Comparison of ENCODE assay signal across 1 cellular context in genomic region chr16:66905633-66906539, GRCh38.
TF ChIP-seq lines count a peak whose summit lies in the region.

No MANE protein-coding gene starts in this region.

TF ChIP-seq in HEK293, 187 proteins besides CTCF, POLR2A, EP300 and RAD21 (continued from another document and continues in another):
- TF ChIP-seq PRDM2 (tag by site-specific recombination; IDR thresholded peaks at IDR 0.05; ENCODE audit: borderline replicate concordance) (no peak), KLF7 (tag by site-specific recombination; IDR thresholded peaks at IDR 0.05; ENCODE audit: borderline replicate concordance) (no peak), ZNF529 (tag by site-specific recombination; IDR thresholded peaks at IDR 0.05; ENCODE audit: insufficient replicate concordance) (no peak), ZFP69B (tag by site-specific recombination; IDR thresholded peaks at IDR 0.05) (no peak), ELK4 (IDR thresholded peaks at IDR 0.05; ENCODE audit: borderline replicate concordance, low read depth, low read length) (no peak), GLI4 (tag by site-specific recombination; IDR thresholded peaks at IDR 0.05) (no peak), ZNF654 (tag by site-specific recombination; IDR thresholded peaks at IDR 0.05; ENCODE audit: low read depth) (no peak), ZNF704 (tag by site-specific recombination; IDR thresholded peaks at IDR 0.05) (no peak), ZFP37 (tag by site-specific recombination; IDR thresholded peaks at IDR 0.05) (no peak), TRIM28 (IDR thresholded peaks at IDR 0.05; ENCODE audit: borderline replicate concordance, low read length) (peak; percentile 40; the same call in 1 of the 2 replicates), KLF17 (tag by site-specific recombination; IDR thresholded peaks at IDR 0.05) (no peak), ZNF10 (tag by site-specific recombination; IDR thresholded peaks at IDR 0.05) (peak; percentile 78; the same call in 1 of the 2 replicates), ZBTB17 (tag by site-specific recombination; IDR thresholded peaks at IDR 0.05) (peak; percentile 48), ZNF18 (tag by site-specific recombination; IDR thresholded peaks at IDR 0.05) (no peak), ZNF791 (tag by site-specific recombination; IDR thresholded peaks at IDR 0.05) (no peak), ZNF76 (tag by site-specific recombination; IDR thresholded peaks at IDR 0.05; ENCODE audit: borderline replicate concordance, low read depth) (peak; percentile 30; the same call in 1 of the 2 replicates), ZNF2 (tag by site-specific recombination; IDR thresholded peaks at IDR 0.05) (0 out of 2 replicates have a peak, but pooled peaks have one; percentile 52), ZNF239 (tag by site-specific recombination; IDR thresholded peaks at IDR 0.05) (no peak), ZNF223 (tag by site-specific recombination; IDR thresholded peaks at IDR 0.05) (no peak), HOXD13 (CRISPR knock-in tag; IDR thresholded peaks at IDR 0.05; ENCODE audit: borderline replicate concordance) (no peak), ZNF747 (tag by site-specific recombination; IDR thresholded peaks at IDR 0.05) (no peak), KLF1 (tag by site-specific recombination; IDR thresholded peaks at IDR 0.05) (0 out of 2 replicates have a peak, but pooled peaks have one; percentile 9), ZSCAN5A (tag by site-specific recombination; IDR thresholded peaks at IDR 0.05) (no peak), ZNF335 (tag by site-specific recombination; conservative IDR thresholded peaks at IDR 0.05) (peak; percentile 26; the same call in 1 of the 2 replicates), ZNF561 (tag by site-specific recombination; IDR thresholded peaks at IDR 0.05; ENCODE audit: borderline replicate concordance) (peak; percentile 88), PRDM1 (tag by site-specific recombination; IDR thresholded peaks at IDR 0.05) (peak; percentile 50; the same call in 1 of the 2 replicates), ZNF121 (tag by site-specific recombination; IDR thresholded peaks at IDR 0.05) (no peak), ZNF510 (tag by site-specific recombination; IDR thresholded peaks at IDR 0.05; ENCODE audit: insufficient replicate concordance) (no peak), HOXA7 (CRISPR knock-in tag; IDR thresholded peaks at IDR 0.05; ENCODE audit: borderline replicate concordance) (no peak), ZNF133 (tag by site-specific recombination; IDR thresholded peaks at IDR 0.05) (no peak), ZNF148 (tag by site-specific recombination; IDR thresholded peaks at IDR 0.05; ENCODE audit: borderline replicate concordance) (no peak), ZBTB20 (tag by site-specific recombination; IDR thresholded peaks at IDR 0.05) (peak; percentile 24; the same call in 1 of the 2 replicates), ZNF677 (tag by site-specific recombination; IDR thresholded peaks at IDR 0.05) (no peak), ZNF341 (tag by site-specific recombination; IDR thresholded peaks at IDR 0.05; ENCODE audit: low read depth) (0 out of 2 replicates have a peak, but pooled peaks have one; percentile 48), ZNF518A (tag by site-specific recombination; conservative IDR thresholded peaks at IDR 0.05; ENCODE audit: low read depth) (no peak), ZNF660 (tag by site-specific recombination; IDR thresholded peaks at IDR 0.05) (0 out of 2 replicates have a peak, but pooled peaks have one; percentile 12), ZFP41 (tag by site-specific recombination; IDR thresholded peaks at IDR 0.05; ENCODE audit: borderline replicate concordance) (no peak)
